In genomic region chr7:34091330-34091917, GRCh38 we compare ENCODE assay signal across 8 cellular contexts.
A peak's percentile ranks its signal among the peaks of the same experiment; 100 is the strongest.
DNase-seq lines count a peak whose midpoint lies in the region; ATAC-seq, FAIRE-seq and TF ChIP-seq lines count a peak whose summit lies in the region.

No MANE protein-coding gene starts in this region.

- no peaks in the 10 kb centered on the region for H4K20me1 ChIP-seq in endothelial cell of umbilical vein (replicated peaks; ENCODE audit: control insufficient read depth, extremely low read depth, insufficient read depth, low read length)

- in situ Hi-C loops in ACHN (cut with HindIII; ENCODE audit: low pct_ligation_motif_present, low pct_unique_long_range_greater_than_20kb, low sequenced_read_pairs) = no loop called here
- in situ Hi-C loops in gastrocnemius medialis (cut with MboI; ENCODE audit: low sequenced_read_pairs in 4 of 4) = loop anchor here in 1 of 4 donors (10.0 kb wide), 1 partner anchor 63 kb away; no protein-coding TSS in a partner anchor

- H3K27me3 ChIP-seq in endothelial cell of umbilical vein (ENCODE audit: control insufficient read depth in 2 of 2, insufficient read depth in 2 of 2, low read length in 2 of 2) (no peaks in the 10 kb centered on the region), gastrocnemius medialis (no peaks in the 10 kb centered on the region), sigmoid colon (no peaks in the 10 kb centered on the region)

- no peaks in the 10 kb centered on the region for H3K9me1 ChIP-seq in endothelial cell of umbilical vein (replicated peaks; ENCODE audit: control insufficient read depth, extremely low read depth, insufficient read depth, low read length)

- no peak overlapping the region for H3K4me2 ChIP-seq in endothelial cell of umbilical vein (ENCODE audit: insufficient read depth, low read length)

- ATAC-seq in gastrocnemius medialis (peak; percentile 39 to 41), GM18517 (IDR thresholded peaks at IDR 0.05; ENCODE audit: unreplicated experiment) (no peak)

- BruUV-seq in endothelial cell of umbilical vein (replicated peaks; lab: Mats Ljungman, UMichigan) = no TSS peak

- H3K9me3 ChIP-seq in endothelial cell of umbilical vein (replicated peaks; ENCODE audit: control insufficient read depth, insufficient read depth, low read length) = no peaks in the 10 kb centered on the region
- H3K9me3 ChIP-seq in gastrocnemius medialis = no peaks in the 10 kb centered on the region
- H3K9me3 ChIP-seq in sigmoid colon = no peaks in the 10 kb centered on the region

- no peak overlapping the region for H3K27ac ChIP-seq in endothelial cell of umbilical vein (ENCODE audit: insufficient read depth, low read depth, low read length)
- H3K27ac ChIP-seq in gastrocnemius medialis = no peak overlapping the region
- no peak overlapping the region for H3K27ac ChIP-seq in sigmoid colon

- peak; percentile 48; the same call in 1 of the 2 replicates for TF ChIP-seq CTCF in GM12875 (IDR thresholded peaks at IDR 0.05; ENCODE audit: borderline replicate concordance, insufficient read depth, low read depth, low read length)
- peak; percentile 44 to 52 for TF ChIP-seq CTCF in endothelial cell of umbilical vein (IDR thresholded peaks at IDR 0.05; ENCODE audit: extremely low read depth in 1 of 2, insufficient read depth in 1 of 2, low read depth in 1 of 2, low read length in 2 of 2)
- peak; percentile 61 to 73 (median 69) for TF ChIP-seq CTCF in gastrocnemius medialis (IDR thresholded peaks at IDR 0.05 in 4 of 5, conservative IDR thresholded peaks at IDR 0.05 in 1 of 5)
- TF ChIP-seq CTCF in sigmoid colon (IDR thresholded peaks at IDR 0.05) = no peak

- CTCF ChIA-PET in endothelial cell of umbilical vein (lab: Charles Lee) = interaction anchor here (0.8 to 2.5 kb wide), 8 partner anchors 10 to 1429 kb away, joined by 3 to 26 read pairs (median 4); no protein-coding TSS in a partner anchor

- H2AFZ ChIP-seq in endothelial cell of umbilical vein (ENCODE audit: low read depth, low read length) = no peak overlapping the region

- H3K79me2 ChIP-seq in endothelial cell of umbilical vein (ENCODE audit: control insufficient read depth, insufficient read depth, low read length) = no peaks in the 10 kb centered on the region

- H3K4me1 ChIP-seq in endothelial cell of umbilical vein (ENCODE audit: control insufficient read depth, extremely low read depth, insufficient read depth, low read length) (no peaks in the 10 kb centered on the region), gastrocnemius medialis (peaks cover 18 to 22% of the 10 kb centered on the region in 2 donors), sigmoid colon (peaks cover 0 to 3% (median 0%) of the 10 kb centered on the region in 4 donors)

- dilution Hi-C loops in endothelial cell of umbilical vein (cut with MboI; ENCODE audit: extremely low pct_ligation_motif_present, low sequenced_read_pairs) = no loop called here

- intact Hi-C loops in endothelial cell of umbilical vein (cut with micrococcal nuclease) = loop anchor here (5.0 kb wide), 1 partner anchor 76 kb away; no protein-coding TSS in a partner anchor
- intact Hi-C loops in gastrocnemius medialis (cut with DNase I; ENCODE audit: low total_unique reads) = loop anchor here (1.0 to 5.0 kb wide), 2 partner anchors 75 to 231 kb away; no protein-coding TSS in a partner anchor
- intact Hi-C loops in sigmoid colon (cut with DNase I) = no loop called here

- peak; percentile 68 for DNase-seq in ACHN
- peak; percentile 44 for DNase-seq in NCI-H774 (lab: John Stamatoyannopoulos, UW)
- peak; percentile 58 for DNase-seq in endothelial cell of umbilical vein (ENCODE audit: low read depth, low spot score)
- DNase-seq in gastrocnemius medialis = peak in 1 of 2 donors; percentile 61
- DNase-seq in sigmoid colon = no peak
- no peak for DNase-seq in pons (ENCODE audit: low spot score)

- no peak overlapping the region for H3K9ac ChIP-seq in endothelial cell of umbilical vein (replicated peaks; ENCODE audit: extremely low read depth, insufficient read depth, low read length)

- TF ChIP-seq POLR2A in endothelial cell of umbilical vein (IDR thresholded peaks at IDR 0.05; ENCODE audit: low read depth, low read length) = no peak
- TF ChIP-seq POLR2A in gastrocnemius medialis (IDR thresholded peaks at IDR 0.05) = no peak
- no peak for TF ChIP-seq POLR2A in sigmoid colon (IDR thresholded peaks at IDR 0.05)

- FAIRE-seq in endothelial cell of umbilical vein (lab: Jason Lieb, UNC) = peak; percentile 63

- H3K4me3 ChIP-seq in GM12875 (ENCODE audit: low read depth, low read length) = no peak overlapping the region
- no peak overlapping the region for H3K4me3 ChIP-seq in endothelial cell of umbilical vein (replicated peaks in 1 of 3; ENCODE audit: insufficient read depth in 1 of 3, low read depth in 1 of 3, low read length in 3 of 3)
- no peak overlapping the region for H3K4me3 ChIP-seq in gastrocnemius medialis
- no peak overlapping the region for H3K4me3 ChIP-seq in sigmoid colon

- POLR2A ChIA-PET in endothelial cell of umbilical vein (lab: Charles Lee) = no interaction called here

- TF ChIP-seq EP300 in sigmoid colon (IDR thresholded peaks at IDR 0.05) = no peak

- no peaks in the 10 kb centered on the region for H3K36me3 ChIP-seq in endothelial cell of umbilical vein (ENCODE audit: control insufficient read depth in 2 of 2, extremely low read depth in 1 of 2, insufficient read depth in 2 of 2, low read length in 2 of 2)
- no peaks in the 10 kb centered on the region for H3K36me3 ChIP-seq in gastrocnemius medialis
- H3K36me3 ChIP-seq in sigmoid colon = no peaks in the 10 kb centered on the region

- 13 to 39% methylated on average over 4 of the region's 4 CpGs for WGBS in sigmoid colon, 2 donors

TF ChIP-seq in endothelial cell of umbilical vein, 7 proteins besides CTCF, POLR2A, EP300 and RAD21:
- TF ChIP-seq JUN (IDR thresholded peaks at IDR 0.05; ENCODE audit: borderline replicate concordance, insufficient read depth, insufficient read length, low read depth) = no peak
- no peak for TF ChIP-seq POLR2AphosphoS5 (IDR thresholded peaks at IDR 0.05; ENCODE audit: insufficient read depth, low read depth, low read length)
- no peak for TF ChIP-seq GATA2 (IDR thresholded peaks at IDR 0.05; ENCODE audit: insufficient read depth, insufficient read length, low read depth, low read length)
- TF ChIP-seq FOS (IDR thresholded peaks at IDR 0.05; ENCODE audit: borderline replicate concordance, insufficient read depth, low read length) = no peak
- TF ChIP-seq EZH2 (IDR thresholded peaks at IDR 0.05; ENCODE audit: borderline replicate concordance, low read depth, low read length, severe bottlenecking) = no peak
- no peak for TF ChIP-seq MAX (IDR thresholded peaks at IDR 0.05; ENCODE audit: insufficient read depth, insufficient read length)
- no peak for TF ChIP-seq MYC (IDR thresholded peaks at IDR 0.05; ENCODE audit: low read depth, low read length)

Comparison
In these comparisons a context has a peak if more than half of its experiments do, and no peak if none do; other contexts are left out.
1. DNase-seq: peak in ACHN (single experiment), NCI-H774 (single experiment) and endothelial cell of umbilical vein (single experiment); none in sigmoid colon (single experiment) and pons (single experiment).
2. CTCF ChIP-seq: peak in GM12875 (single experiment), endothelial cell of umbilical vein (2 of 2) and gastrocnemius medialis (5 of 5); none in sigmoid colon (0 of 4).